In the genomic region with DNA sequence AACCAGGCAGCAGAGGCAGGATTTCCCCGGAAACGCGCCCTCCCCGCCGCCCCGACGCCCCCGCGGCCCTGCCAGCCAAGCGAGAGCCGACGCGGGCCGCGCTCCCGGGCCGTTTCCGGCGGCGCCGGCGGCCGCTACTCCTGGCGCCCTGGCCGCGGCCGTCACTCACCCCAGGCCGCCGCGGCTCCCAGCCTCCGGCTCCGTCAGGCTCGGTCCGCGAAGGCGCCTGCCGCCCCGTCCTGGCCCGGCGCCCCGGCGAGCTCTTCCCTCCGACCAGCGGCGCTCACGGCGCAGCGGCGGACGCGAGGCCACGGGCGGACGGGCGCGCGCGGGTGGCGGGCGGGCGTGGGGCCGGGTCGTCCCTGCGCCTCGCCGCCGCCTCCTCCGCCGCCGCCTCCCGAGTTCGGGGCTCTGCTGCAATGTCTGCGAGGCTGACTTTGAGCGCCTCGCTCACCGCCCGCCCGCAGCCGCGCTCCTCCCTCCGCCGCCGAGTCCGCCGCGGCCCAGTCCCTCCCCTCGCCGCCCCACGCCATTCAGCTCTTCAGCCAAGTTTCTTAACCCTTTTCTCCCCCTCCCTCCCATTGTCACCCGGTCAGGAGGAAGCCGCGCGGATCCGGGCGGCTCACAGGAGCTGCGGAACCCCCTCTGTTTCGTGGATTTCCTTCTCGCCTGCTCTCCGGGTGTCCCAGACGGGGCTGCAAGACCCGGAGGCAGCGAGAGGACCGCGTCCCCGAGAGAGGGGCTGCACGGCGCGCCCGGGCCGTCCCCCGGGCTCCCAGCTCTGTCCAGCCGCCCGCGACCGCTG, we compare ENCODE assay signal across 1 cellular context.
TF ChIP-seq lines count a peak whose summit lies in the region.

TSS of gene NRIP1 (minus strand) at position 425 of the 805 bp plus-strand sequence. CDS start 96,808 bp downstream, outside the sequence.

TF ChIP-seq in HepG2, 621 proteins besides CTCF, POLR2A, EP300 and RAD21 (continued from another document and continues in another):
- TF ChIP-seq, protein P1, sequence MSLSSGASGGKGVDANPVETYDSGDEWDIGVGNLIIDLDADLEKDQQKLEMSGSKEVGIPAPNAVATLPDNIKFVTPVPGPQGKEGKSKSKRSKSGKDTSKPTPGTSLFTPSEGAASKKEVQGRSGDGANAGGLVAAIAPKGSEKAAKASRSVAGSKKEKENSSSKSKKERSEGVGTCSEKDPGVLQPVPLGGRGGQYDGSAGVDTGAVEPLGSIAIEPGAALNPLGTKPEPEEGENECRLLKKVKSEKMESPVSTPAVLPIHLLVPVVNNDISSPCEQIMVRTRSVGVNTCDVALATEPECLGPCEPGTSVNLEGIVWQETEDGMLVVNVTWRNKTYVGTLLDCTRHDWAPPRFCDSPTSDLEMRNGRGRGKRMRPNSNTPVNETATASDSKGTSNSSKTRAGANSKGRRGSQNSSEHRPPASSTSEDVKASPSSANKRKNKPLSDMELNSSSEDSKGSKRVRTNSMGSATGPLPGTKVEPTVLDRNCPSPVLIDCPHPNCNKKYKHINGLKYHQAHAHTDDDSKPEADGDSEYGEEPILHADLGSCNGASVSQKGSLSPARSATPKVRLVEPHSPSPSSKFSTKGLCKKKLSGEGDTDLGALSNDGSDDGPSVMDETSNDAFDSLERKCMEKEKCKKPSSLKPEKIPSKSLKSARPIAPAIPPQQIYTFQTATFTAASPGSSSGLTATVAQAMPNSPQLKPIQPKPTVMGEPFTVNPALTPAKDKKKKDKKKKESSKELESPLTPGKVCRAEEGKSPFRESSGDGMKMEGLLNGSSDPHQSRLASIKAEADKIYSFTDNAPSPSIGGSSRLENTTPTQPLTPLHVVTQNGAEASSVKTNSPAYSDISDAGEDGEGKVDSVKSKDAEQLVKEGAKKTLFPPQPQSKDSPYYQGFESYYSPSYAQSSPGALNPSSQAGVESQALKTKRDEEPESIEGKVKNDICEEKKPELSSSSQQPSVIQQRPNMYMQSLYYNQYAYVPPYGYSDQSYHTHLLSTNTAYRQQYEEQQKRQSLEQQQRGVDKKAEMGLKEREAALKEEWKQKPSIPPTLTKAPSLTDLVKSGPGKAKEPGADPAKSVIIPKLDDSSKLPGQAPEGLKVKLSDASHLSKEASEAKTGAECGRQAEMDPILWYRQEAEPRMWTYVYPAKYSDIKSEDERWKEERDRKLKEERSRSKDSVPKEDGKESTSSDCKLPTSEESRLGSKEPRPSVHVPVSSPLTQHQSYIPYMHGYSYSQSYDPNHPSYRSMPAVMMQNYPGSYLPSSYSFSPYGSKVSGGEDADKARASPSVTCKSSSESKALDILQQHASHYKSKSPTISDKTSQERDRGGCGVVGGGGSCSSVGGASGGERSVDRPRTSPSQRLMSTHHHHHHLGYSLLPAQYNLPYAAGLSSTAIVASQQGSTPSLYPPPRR (CRISPR knock-in tag; IDR thresholded peaks at IDR 0.05; ENCODE audit: borderline replicate concordance): peak; percentile 22; the same call in 1 of the 2 replicates
- TF ChIP-seq TRIM24 (CRISPR knock-in tag; IDR thresholded peaks at IDR 0.05): no peak
- no peak for TF ChIP-seq BCLAF1 (IDR thresholded peaks at IDR 0.05)
- no peak for TF ChIP-seq ZNF720 (CRISPR knock-in tag; IDR thresholded peaks at IDR 0.05)
- TF ChIP-seq SP2 (CRISPR knock-in tag; IDR thresholded peaks at IDR 0.05): no peak
- TF ChIP-seq, protein P2, sequence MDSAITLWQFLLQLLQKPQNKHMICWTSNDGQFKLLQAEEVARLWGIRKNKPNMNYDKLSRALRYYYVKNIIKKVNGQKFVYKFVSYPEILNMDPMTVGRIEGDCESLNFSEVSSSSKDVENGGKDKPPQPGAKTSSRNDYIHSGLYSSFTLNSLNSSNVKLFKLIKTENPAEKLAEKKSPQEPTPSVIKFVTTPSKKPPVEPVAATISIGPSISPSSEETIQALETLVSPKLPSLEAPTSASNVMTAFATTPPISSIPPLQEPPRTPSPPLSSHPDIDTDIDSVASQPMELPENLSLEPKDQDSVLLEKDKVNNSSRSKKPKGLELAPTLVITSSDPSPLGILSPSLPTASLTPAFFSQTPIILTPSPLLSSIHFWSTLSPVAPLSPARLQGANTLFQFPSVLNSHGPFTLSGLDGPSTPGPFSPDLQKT (CRISPR knock-in tag; IDR thresholded peaks at IDR 0.05; ENCODE audit: borderline replicate concordance): no peak
- no peak for TF ChIP-seq ZNF547 (CRISPR knock-in tag; IDR thresholded peaks at IDR 0.05)
- no peak for TF ChIP-seq IRX3 (CRISPR knock-in tag; IDR thresholded peaks at IDR 0.05; ENCODE audit: borderline replicate concordance, low read depth)
- no peak for TF ChIP-seq ZNF205 (CRISPR knock-in tag; IDR thresholded peaks at IDR 0.05)
- no peak for TF ChIP-seq PRPF4 (IDR thresholded peaks at IDR 0.05; ENCODE audit: low read depth, low read length, poor library complexity, severe bottlenecking)
- TF ChIP-seq KLF9 (CRISPR knock-in tag; IDR thresholded peaks at IDR 0.05; ENCODE audit: low read depth): no peak
- TF ChIP-seq, protein P3, sequence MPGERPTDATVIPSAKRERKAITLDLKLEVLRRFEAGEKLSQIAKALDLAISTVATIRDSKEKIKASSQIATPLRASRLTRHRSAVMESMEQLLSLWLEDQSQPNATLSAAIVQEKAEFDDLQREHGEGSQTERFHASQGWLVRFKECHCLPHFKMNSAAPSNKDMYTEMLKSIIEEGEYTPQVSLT (CRISPR knock-in tag; IDR thresholded peaks at IDR 0.05; ENCODE audit: borderline replicate concordance, low read depth): no peak
- TF ChIP-seq ZNF335 (CRISPR knock-in tag; IDR thresholded peaks at IDR 0.05): peak; percentile 36; the same call in 1 of the 2 replicates
- TF ChIP-seq NR2F6 (IDR thresholded peaks at IDR 0.05): no peak
- TF ChIP-seq NR2F6 (CRISPR knock-in tag; IDR thresholded peaks at IDR 0.05): no peak
- TF ChIP-seq, protein P4, sequence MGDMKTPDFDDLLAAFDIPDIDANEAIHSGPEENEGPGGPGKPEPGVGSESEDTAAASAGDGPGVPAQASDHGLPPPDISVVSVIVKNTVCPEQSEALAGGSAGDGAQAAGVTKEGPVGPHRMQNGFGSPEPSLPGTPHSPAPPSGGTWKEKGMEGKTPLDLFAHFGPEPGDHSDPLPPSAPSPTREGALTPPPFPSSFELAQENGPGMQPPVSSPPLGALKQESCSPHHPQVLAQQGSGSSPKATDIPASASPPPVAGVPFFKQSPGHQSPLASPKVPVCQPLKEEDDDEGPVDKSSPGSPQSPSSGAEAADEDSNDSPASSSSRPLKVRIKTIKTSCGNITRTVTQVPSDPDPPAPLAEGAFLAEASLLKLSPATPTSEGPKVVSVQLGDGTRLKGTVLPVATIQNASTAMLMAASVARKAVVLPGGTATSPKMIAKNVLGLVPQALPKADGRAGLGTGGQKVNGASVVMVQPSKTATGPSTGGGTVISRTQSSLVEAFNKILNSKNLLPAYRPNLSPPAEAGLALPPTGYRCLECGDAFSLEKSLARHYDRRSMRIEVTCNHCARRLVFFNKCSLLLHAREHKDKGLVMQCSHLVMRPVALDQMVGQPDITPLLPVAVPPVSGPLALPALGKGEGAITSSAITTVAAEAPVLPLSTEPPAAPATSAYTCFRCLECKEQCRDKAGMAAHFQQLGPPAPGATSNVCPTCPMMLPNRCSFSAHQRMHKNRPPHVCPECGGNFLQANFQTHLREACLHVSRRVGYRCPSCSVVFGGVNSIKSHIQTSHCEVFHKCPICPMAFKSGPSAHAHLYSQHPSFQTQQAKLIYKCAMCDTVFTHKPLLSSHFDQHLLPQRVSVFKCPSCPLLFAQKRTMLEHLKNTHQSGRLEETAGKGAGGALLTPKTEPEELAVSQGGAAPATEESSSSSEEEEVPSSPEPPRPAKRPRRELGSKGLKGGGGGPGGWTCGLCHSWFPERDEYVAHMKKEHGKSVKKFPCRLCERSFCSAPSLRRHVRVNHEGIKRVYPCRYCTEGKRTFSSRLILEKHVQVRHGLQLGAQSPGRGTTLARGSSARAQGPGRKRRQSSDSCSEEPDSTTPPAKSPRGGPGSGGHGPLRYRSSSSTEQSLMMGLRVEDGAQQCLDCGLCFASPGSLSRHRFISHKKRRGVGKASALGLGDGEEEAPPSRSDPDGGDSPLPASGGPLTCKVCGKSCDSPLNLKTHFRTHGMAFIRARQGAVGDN (CRISPR knock-in tag; IDR thresholded peaks at IDR 0.05): peak; percentile 60
- no peak for TF ChIP-seq SOX6 (IDR thresholded peaks at IDR 0.05)
- peak; percentile 66 for TF ChIP-seq SOX6 (CRISPR knock-in tag; IDR thresholded peaks at IDR 0.05)
- TF ChIP-seq ZNF430 (CRISPR knock-in tag; IDR thresholded peaks at IDR 0.05): no peak
- TF ChIP-seq ZC3H4 (CRISPR knock-in tag; IDR thresholded peaks at IDR 0.05; ENCODE audit: borderline replicate concordance): peak; percentile 37; the same call in 1 of the 2 replicates
- TF ChIP-seq, protein P5, sequence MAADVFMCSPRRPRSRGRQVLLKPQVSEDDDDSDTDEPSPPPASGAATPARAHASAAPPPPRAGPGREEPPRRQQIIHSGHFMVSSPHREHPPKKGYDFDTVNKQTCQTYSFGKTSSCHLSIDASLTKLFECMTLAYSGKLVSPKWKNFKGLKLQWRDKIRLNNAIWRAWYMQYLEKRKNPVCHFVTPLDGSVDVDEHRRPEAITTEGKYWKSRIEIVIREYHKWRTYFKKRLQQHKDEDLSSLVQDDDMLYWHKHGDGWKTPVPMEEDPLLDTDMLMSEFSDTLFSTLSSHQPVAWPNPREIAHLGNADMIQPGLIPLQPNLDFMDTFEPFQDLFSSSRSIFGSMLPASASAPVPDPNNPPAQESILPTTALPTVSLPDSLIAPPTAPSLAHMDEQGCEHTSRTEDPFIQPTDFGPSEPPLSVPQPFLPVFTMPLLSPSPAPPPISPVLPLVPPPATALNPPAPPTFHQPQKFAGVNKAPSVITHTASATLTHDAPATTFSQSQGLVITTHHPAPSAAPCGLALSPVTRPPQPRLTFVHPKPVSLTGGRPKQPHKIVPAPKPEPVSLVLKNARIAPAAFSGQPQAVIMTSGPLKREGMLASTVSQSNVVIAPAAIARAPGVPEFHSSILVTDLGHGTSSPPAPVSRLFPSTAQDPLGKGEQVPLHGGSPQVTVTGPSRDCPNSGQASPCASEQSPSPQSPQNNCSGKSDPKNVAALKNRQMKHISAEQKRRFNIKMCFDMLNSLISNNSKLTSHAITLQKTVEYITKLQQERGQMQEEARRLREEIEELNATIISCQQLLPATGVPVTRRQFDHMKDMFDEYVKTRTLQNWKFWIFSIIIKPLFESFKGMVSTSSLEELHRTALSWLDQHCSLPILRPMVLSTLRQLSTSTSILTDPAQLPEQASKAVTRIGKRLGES (CRISPR knock-in tag; IDR thresholded peaks at IDR 0.05; ENCODE audit: borderline replicate concordance): no peak
- no peak for TF ChIP-seq ZNF496 (CRISPR knock-in tag; IDR thresholded peaks at IDR 0.05; ENCODE audit: insufficient replicate concordance)
- TF ChIP-seq CENPX (CRISPR knock-in tag; IDR thresholded peaks at IDR 0.05): no peak
- TF ChIP-seq ZSCAN21 (CRISPR knock-in tag; IDR thresholded peaks at IDR 0.05; ENCODE audit: borderline replicate concordance): peak; percentile 72; the same call in 1 of the 2 replicates
- TF ChIP-seq GTF2F1 (IDR thresholded peaks at IDR 0.05; ENCODE audit: low read length): no peak
- no peak for TF ChIP-seq REL (CRISPR knock-in tag; conservative IDR thresholded peaks at IDR 0.05)
- TF ChIP-seq ZSCAN20 (CRISPR knock-in tag; IDR thresholded peaks at IDR 0.05; ENCODE audit: borderline replicate concordance): no peak
- TF ChIP-seq, protein P6, sequence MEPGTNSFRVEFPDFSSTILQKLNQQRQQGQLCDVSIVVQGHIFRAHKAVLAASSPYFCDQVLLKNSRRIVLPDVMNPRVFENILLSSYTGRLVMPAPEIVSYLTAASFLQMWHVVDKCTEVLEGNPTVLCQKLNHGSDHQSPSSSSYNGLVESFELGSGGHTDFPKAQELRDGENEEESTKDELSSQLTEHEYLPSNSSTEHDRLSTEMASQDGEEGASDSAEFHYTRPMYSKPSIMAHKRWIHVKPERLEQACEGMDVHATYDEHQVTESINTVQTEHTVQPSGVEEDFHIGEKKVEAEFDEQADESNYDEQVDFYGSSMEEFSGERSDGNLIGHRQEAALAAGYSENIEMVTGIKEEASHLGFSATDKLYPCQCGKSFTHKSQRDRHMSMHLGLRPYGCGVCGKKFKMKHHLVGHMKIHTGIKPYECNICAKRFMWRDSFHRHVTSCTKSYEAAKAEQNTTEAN (CRISPR knock-in tag; conservative IDR thresholded peaks at IDR 0.05): no peak
- no peak for TF ChIP-seq ZNF224 (CRISPR knock-in tag; IDR thresholded peaks at IDR 0.05)
- no peak for TF ChIP-seq ZNF362 (CRISPR knock-in tag; IDR thresholded peaks at IDR 0.05; ENCODE audit: borderline replicate concordance)
- TF ChIP-seq MAFG (CRISPR knock-in tag; IDR thresholded peaks at IDR 0.05): no peak
- TF ChIP-seq ZBTB38 (CRISPR knock-in tag; IDR thresholded peaks at IDR 0.05): no peak
- no peak for TF ChIP-seq ZNF138 (CRISPR knock-in tag; IDR thresholded peaks at IDR 0.05; ENCODE audit: low read depth)
- no peak for TF ChIP-seq ZNF75D (CRISPR knock-in tag; IDR thresholded peaks at IDR 0.05; ENCODE audit: borderline replicate concordance)
